In the genomic region with DNA sequence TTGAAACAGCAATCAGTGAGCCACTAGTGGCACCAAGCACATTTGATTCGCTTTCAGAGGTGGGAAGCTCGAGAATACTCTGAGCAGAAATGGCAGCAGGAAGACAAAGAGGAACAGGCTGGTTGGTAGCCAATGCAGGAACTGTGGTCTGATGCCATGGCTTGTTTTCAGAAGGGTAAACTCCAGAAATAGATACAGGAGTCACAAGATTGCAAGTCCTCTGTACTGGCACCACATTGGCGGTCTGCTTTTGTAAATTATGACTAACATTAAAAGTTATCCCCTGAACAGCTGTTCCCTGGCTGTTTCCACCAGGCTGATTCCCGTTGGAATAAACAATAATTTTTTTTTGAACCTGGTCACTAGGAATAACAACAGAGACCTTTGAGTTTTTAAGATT, we compare ENCODE assay signal across 17 cellular contexts. TPM values are rescaled to one million over a fixed set of nuclear protein-coding genes. Genes with fewer than 3 reads are reported as not detected.
DNase-seq lines count a peak whose midpoint lies in the region; ATAC-seq and TF ChIP-seq lines count a peak whose summit lies in the region.
"Had no signal": no experiment of that assay in that cellular context is flagged by ENCODE, and none has a peak within 500 bp of the region (broad histone marks: within the 10 kb centered on the region; RNA-seq: fewer than 3 reads in every experiment).

No MANE protein-coding gene starts in this region.

- peak overlapping the region; percentile 72 for H2BK5ac ChIP-seq in IMR-90 (ENCODE audit: low read depth, low read length, poor library complexity, severe bottlenecking)

- ATAC-seq in IMR-90 (ENCODE audit: low read depth) (peak; percentile 90), left ventricle myocardium superior (peak; percentile 93), HG02798 (IDR thresholded peaks at IDR 0.05; ENCODE audit: poor library complexity, unreplicated experiment) (no peak)
- ATAC-seq: foreskin keratinocyte had no signal

- CTCF ChIA-PET in IMR-90 (lab: Yijun Ruan, JAX) = no interaction called here

- no peak overlapping the region for H2AFZ ChIP-seq in IMR-90 (replicated peaks; ENCODE audit: low read length, poor library complexity)

- peak overlapping the region; percentile 66; the same call in 1 of the 3 replicates for H2BK15ac ChIP-seq in IMR-90 (ENCODE audit: low read depth, low read length)

- no peaks in the 10 kb centered on the region for H3K9me3 ChIP-seq in IMR-90 (ENCODE audit: control insufficient read depth, insufficient read depth, low read length)
- no peaks in the 10 kb centered on the region for H3K9me3 ChIP-seq in SJCRH30 (replicated peaks)
- H3K9me3 ChIP-seq in vagina = no peaks in the 10 kb centered on the region

- dilution Hi-C loops in IMR-90 (cut with HindIII; ENCODE audit: low sequenced_read_pairs, unreplicated experiment) = no loop called here

- no peaks in the 10 kb centered on the region for H4K20me1 ChIP-seq in IMR-90 (ENCODE audit: insufficient read depth, low read length)

- intact Hi-C loops in IMR-90 (cut with micrococcal nuclease) (no loop called here), left ventricle myocardium superior (cut with micrococcal nuclease) (no loop called here), vagina (cut with DNase I) (no loop called here)

- in situ Hi-C loops in IMR-90 (cut with MboI; ENCODE audit: low sequenced_read_pairs) = no loop called here

- whole genome bisulfite sequencing in IMR-90 (ENCODE audit: extremely low coverage in 2 of 2, insufficient read length in 1 of 2), 2 experiments = no CpG with 5 or more reads among the region's 4 CpGs

- no TSS peak for BruUV-seq in IMR-90 (replicated peaks; lab: Mats Ljungman, UMichigan)

- H3K4me1 ChIP-seq in IMR-90 (ENCODE audit: control insufficient read depth, insufficient read depth, low read length) (peaks cover 7% of the 10 kb centered on the region), SJCRH30 (peaks cover 15% of the 10 kb centered on the region), vagina (no peaks in the 10 kb centered on the region)
- H3K4me1 ChIP-seq: foreskin keratinocyte had no signal

- H3K27ac ChIP-seq in IMR-90 (ENCODE audit: insufficient read depth, low read length) (peak overlapping the region; percentile 68), SJCRH30 (peak overlapping the region; percentile 59), vagina (no peak overlapping the region)
- H3K27ac ChIP-seq: foreskin keratinocyte, RWPE1 had no signal

- H2AK5ac ChIP-seq in IMR-90 (ENCODE audit: low read depth, low read length) = peak overlapping the region; percentile 79; the same call in 1 of the 2 replicates

- peak overlapping the region; percentile 53; the same call in 1 of the 2 replicates for H3K23ac ChIP-seq in IMR-90 (ENCODE audit: low read depth, low read length)

- H3K36me3 ChIP-seq in IMR-90 (ENCODE audit: control insufficient read depth, insufficient read depth, low read length) (peaks cover 27% of the 10 kb centered on the region), SJCRH30 (peaks cover 7% of the 10 kb centered on the region; the same call in 1 of the 2 replicates), vagina (peaks cover 0 to 25% of the 10 kb centered on the region in 2 donors)

- TF ChIP-seq RAD21 in IMR-90 (IDR thresholded peaks at IDR 0.05; ENCODE audit: low read length) = no peak

- peak overlapping the region in 1 of 2 experiments; percentile 68; a peak in 1 of 4 replicates for H4K8ac ChIP-seq in IMR-90 (ENCODE audit: low read depth in 2 of 2, low read length in 2 of 2)

- peaks cover 11% of the 10 kb centered on the region for H3K9me1 ChIP-seq in IMR-90 (ENCODE audit: insufficient read depth, low read length)

- H3K18ac ChIP-seq in IMR-90 (ENCODE audit: low read depth, low read length) = peak overlapping the region; percentile 81

- peak overlapping the region; percentile 79; the same call in 1 of the 2 replicates for H3K4ac ChIP-seq in IMR-90 (ENCODE audit: low read depth, low read length)

- no peak for TF ChIP-seq CTCF in IMR-90 (conservative IDR thresholded peaks at IDR 0.05; ENCODE audit: low read depth, low read length)
- no peak for TF ChIP-seq CTCF in vagina (IDR thresholded peaks at IDR 0.05)

- H3K4me2 ChIP-seq in IMR-90 (ENCODE audit: low read depth, low read length) = peak overlapping the region; percentile 32; the same call in 1 of the 2 replicates

- peak overlapping the region; percentile 71; the same call in 1 of the 2 replicates for H2BK120ac ChIP-seq in IMR-90 (ENCODE audit: low read depth, low read length)

- no peak overlapping the region for H4K91ac ChIP-seq in IMR-90 (ENCODE audit: insufficient read depth, low read depth, low read length)

- H3K9ac ChIP-seq in IMR-90 (ENCODE audit: low read depth, low read length) = no peak overlapping the region

- H2AK9ac ChIP-seq in IMR-90 (replicated peaks; ENCODE audit: low read depth, low read length, poor library complexity) = no peak overlapping the region

- no peaks in the 10 kb centered on the region; a peak in 1 of 4 replicates for H3K79me1 ChIP-seq in IMR-90 (ENCODE audit: low read depth in 1 of 2, low read length in 2 of 2)

- H3K56ac ChIP-seq in IMR-90 (ENCODE audit: extremely low read depth, insufficient read depth, low read length) = no peak overlapping the region

- H3K14ac ChIP-seq in IMR-90 (replicated peaks; ENCODE audit: low read depth, low read length) = peak overlapping the region; percentile 86

- POLR2A ChIA-PET in IMR-90 (lab: Charles Lee; ENCODE audit: unreplicated experiment) = no interaction called here

- DNase-seq in IMR-90 (peak; percentile 87), SJCRH30 (peak; percentile 67 to 75), left ventricle myocardium superior (no peak), skeletal muscle cell (ENCODE audit: low read depth) (peak; percentile 26), vagina (ENCODE audit: extremely low spot score in 2 of 2) (no peak), NCI-H1436 treated with DMSO at 0.1 percent for 48 hours (lab: John Stamatoyannopoulos, UW) (no peak), NCI-H128 (lab: John Stamatoyannopoulos, UW; ENCODE audit: unreplicated experiment) (no peak)
- DNase-seq: activated CD4-positive, alpha-beta T cell treated with anti-CD3 and anti-CD28 coated beads, Interleukin-2, amount 10 ng/mL, durations not matched to agents 24 days and 14 days; amniotic stem cell; CD4-positive, CD25-positive, alpha-beta regulatory T cell; foreskin keratinocyte; NCI-H1417; NCI-H69; posterior cingulate gyrus; stimulated activated CD4-positive, alpha-beta T cell treated with anti-CD3 and anti-CD28 coated beads, Interleukin-4, amount 100 ng/mL, for 24 hours had no signal

- no peaks in the 10 kb centered on the region for H3K27me3 ChIP-seq in IMR-90 (ENCODE audit: control insufficient read depth, insufficient read depth, low read length)
- H3K27me3 ChIP-seq in SJCRH30 = no peaks in the 10 kb centered on the region
- H3K27me3 ChIP-seq in vagina = no peaks in the 10 kb centered on the region
- H3K27me3 ChIP-seq: foreskin keratinocyte had no signal

- no peak for TF ChIP-seq POLR2A in IMR-90 (IDR thresholded peaks at IDR 0.05; ENCODE audit: low read depth, low read length)
- TF ChIP-seq POLR2A in vagina (IDR thresholded peaks at IDR 0.05) = no peak

- peak overlapping the region; percentile 70; the same call in 1 of the 2 replicates for H2BK20ac ChIP-seq in IMR-90 (ENCODE audit: low read depth, low read length)

- H4K5ac ChIP-seq in IMR-90 (ENCODE audit: low read depth, low read length) = peak overlapping the region; percentile 63; the same call in 1 of the 2 replicates

- no peak overlapping the region for H3K4me3 ChIP-seq in IMR-90 (ENCODE audit: insufficient read depth, low read depth, low read length)
- no peak overlapping the region for H3K4me3 ChIP-seq in SJCRH30
- H3K4me3 ChIP-seq in skeletal muscle cell (ENCODE audit: low read depth, low read length) = no peak overlapping the region
- no peak overlapping the region for H3K4me3 ChIP-seq in vagina

TF ChIP-seq in IMR-90, 13 proteins besides CTCF, POLR2A, EP300 and RAD21:
- TF ChIP-seq FOS (IDR thresholded peaks at IDR 0.05; ENCODE audit: low read depth, low read length) = no peak
- TF ChIP-seq CEBPB (IDR thresholded peaks at IDR 0.05; ENCODE audit: low read depth, low read length) = peak; percentile 23; the same call in 1 of the 2 replicates
- no peak for TF ChIP-seq MXI1 (IDR thresholded peaks at IDR 0.05; ENCODE audit: borderline replicate concordance, low read depth, low read length)

RNA-seq across cellular contexts. Expression of a gene that starts 35.5 kb away (rescaled TPM):
- 5.2 and 6.1 TPM in 2 replicates for total RNA-seq in IMR-90 (2012; rRNA removed)
- 2.8 and 3.0 TPM in 2 replicates for polyA plus RNA-seq in IMR-90 (2012; rRNA removed)
- polyA plus RNA-seq in IMR-90 (2012; cell fraction: cytosol; rRNA removed) = 0.74 and 0.76 TPM in 2 replicates
- polyA plus RNA-seq in IMR-90 (2012; cell fraction: nucleus; rRNA removed; ENCODE audit: low replicate concordance) = 0.59 and 3.7 TPM in 2 replicates
- 10.1 and 10.6 TPM in 2 replicates for total RNA-seq in SJCRH30 (2014; rRNA removed; shearing (Covaris generic))
- 15.6 TPM for total RNA-seq in left ventricle myocardium superior
- 19.2 TPM for total RNA-seq in vagina

Comparison
In these comparisons a context has a peak if more than half of its experiments do, and no peak if none do; other contexts are left out.
1. DNase-seq: peak in IMR-90 (single experiment), SJCRH30 (2 of 2) and skeletal muscle cell (single experiment); none in left ventricle myocardium superior (single experiment), vagina (0 of 2), NCI-H1436 treated with DMSO at 0.1 percent for 48 hours (single experiment) and NCI-H128 (single experiment).